In genomic region chr22:44046485-44047141, GRCh38 we compare ENCODE assay signal across 24 cellular contexts. TPM values are rescaled to one million over a fixed set of nuclear protein-coding genes. Genes with fewer than 3 reads are reported as not detected.
DNase-seq lines count a peak whose midpoint lies in the region; ATAC-seq and TF ChIP-seq lines count a peak whose summit lies in the region.
"Had no signal": no experiment of that assay in that cellular context is flagged by ENCODE, and none has a peak within 500 bp of the region (broad histone marks: within the 10 kb centered on the region; RNA-seq: fewer than 3 reads in every experiment).

No MANE protein-coding gene starts in this region.

- peaks cover 0 to 2% of the 10 kb centered on the region in 2 donors for H3K36me3 Mint-ChIP-seq in activated T-cell treated with anti-CD3 and anti-CD28 coated beads, Interleukin-2, amount 50 U/mL, for 72 hours (ENCODE audit: insufficient read depth in 2 of 2)
- H3K36me3 Mint-ChIP-seq: activated naive CD4-positive, alpha-beta T cell treated with anti-CD3 and anti-CD28 coated beads, Interleukin-2, amount 10 ng/mL, durations not matched to agents 7 days and 5 days had no signal

- peak overlapping the region; percentile 46 to 71 for H3K27ac ChIP-seq in right atrium auricular region
- no peak overlapping the region for H3K27ac ChIP-seq in upper lobe of right lung
- H3K27ac ChIP-seq: BLaER1, esophagus muscularis mucosa, gastroesophageal sphincter, GM23248 had no signal

- H3K27ac Mint-ChIP-seq in activated T-cell treated with anti-CD3 and anti-CD28 coated beads, Interleukin-2, amount 50 U/mL, for 72 hours = peak overlapping the region; percentile 25
- H3K27ac Mint-ChIP-seq: activated naive CD4-positive, alpha-beta T cell treated with anti-CD3 and anti-CD28 coated beads, Interleukin-2, amount 10 ng/mL, durations not matched to agents 7 days and 5 days had no signal

- intact Hi-C loops in upper lobe of right lung (cut with DNase I) = no loop called here

- H3K4me1 Mint-ChIP-seq in activated T-cell treated with anti-CD3 and anti-CD28 coated beads, Interleukin-2, amount 50 U/mL, for 72 hours (ENCODE audit: low read depth) = peaks cover 29% of the 10 kb centered on the region

- H3K9me3 ChIP-seq in right atrium auricular region (no peaks in the 10 kb centered on the region), upper lobe of right lung (no peaks in the 10 kb centered on the region)
- H3K9me3 ChIP-seq: BLaER1, esophagus muscularis mucosa, gastroesophageal sphincter, SK-N-SH had no signal

- H3K4me3 Mint-ChIP-seq in activated T-cell treated with anti-CD3 and anti-CD28 coated beads, Interleukin-2, amount 50 U/mL, for 72 hours = peak overlapping the region in 1 of 2 donors; percentile 9
- H3K4me3 Mint-ChIP-seq: activated naive CD4-positive, alpha-beta T cell treated with anti-CD3 and anti-CD28 coated beads, Interleukin-2, amount 10 ng/mL, durations not matched to agents 7 days and 5 days had no signal

- peaks cover 10% of the 10 kb centered on the region for H3K27me3 Mint-ChIP-seq in activated T-cell treated with anti-CD3 and anti-CD28 coated beads, Interleukin-2, amount 50 U/mL, for 72 hours (ENCODE audit: low read depth)

- in situ Hi-C loops in KBM-7 (cut with MboI; ENCODE audit: low pct_unique_long_range_greater_than_20kb, low sequenced_read_pairs) = no loop called here

- H3K4me1 ChIP-seq in right atrium auricular region (peaks cover 0 to 63% of the 10 kb centered on the region in 2 donors), upper lobe of right lung (no peaks in the 10 kb centered on the region)

- H3K4me3 ChIP-seq in right atrium auricular region = no peak overlapping the region
- H3K4me3 ChIP-seq in upper lobe of right lung = no peak overlapping the region
- H3K4me3 ChIP-seq: BLaER1, esophagus muscularis mucosa, gastroesophageal sphincter, GM23248 had no signal

- DNase-seq in activated T-cell treated with anti-CD3 and anti-CD28 coated beads, Interleukin-2, amount 50 U/mL, for 72 hours = no peak
- DNase-seq in activated T-cell treated with anti-CD3 and anti-CD28 coated beads for 4 hours = no peak
- DNase-seq in amniotic epithelial cell (ENCODE audit: low read depth) = peak; percentile 57
- DNase-seq in right atrium auricular region (ENCODE audit: low spot score) = no peak
- no peak for DNase-seq in upper lobe of right lung
- no peak for DNase-seq in KBM-7
- no peak for DNase-seq in amygdala (lab: John Stamatoyannopoulos, UW)
- DNase-seq: activated CD4-positive, CD25-positive, alpha-beta regulatory T cell treated with anti-CD3 and anti-CD28 coated beads, Interleukin-2, amount 50 U/mL, for 72 hours; activated naive CD4-positive, alpha-beta T cell treated with anti-CD3 and anti-CD28 coated beads, Interleukin-2, amount 10 ng/mL, durations not matched to agents 7 days and 5 days; activated T-cell treated with anti-CD3 and anti-CD28 coated beads, Interleukin-2, amount 50 U/mL, for 48 hours; effector CD8-positive, alpha-beta T cell; GM23248; kidney glomerular epithelial cell; NCI-H1105; NCI-H2029 treated with DMSO at 0.1 percent for 48 hours; SK-N-SH; small intestine; stimulated activated CD4-positive, alpha-beta T cell treated with anti-CD3 and anti-CD28 coated beads, Interleukin-2, amount 100 ng/mL, for 48 hours; T1000; trophoblast cell had no signal

- no peaks in the 10 kb centered on the region for H3K27me3 ChIP-seq in right atrium auricular region
- no peaks in the 10 kb centered on the region for H3K27me3 ChIP-seq in upper lobe of right lung
- H3K27me3 ChIP-seq: esophagus muscularis mucosa, gastroesophageal sphincter had no signal

- TF ChIP-seq CTCF in right atrium auricular region (IDR thresholded peaks at IDR 0.05) (no peak), upper lobe of right lung (IDR thresholded peaks at IDR 0.05) (no peak)

- no peak for ATAC-seq in activated T-cell treated with anti-CD3 and anti-CD28 coated beads, Interleukin-2, amount 50 U/mL, for 72 hours (replicated peaks in 1 of 2)
- ATAC-seq in upper lobe of right lung (peak; percentile 24), GM19023 (IDR thresholded peaks at IDR 0.05; ENCODE audit: unreplicated experiment) (no peak)
- ATAC-seq: gastroesophageal sphincter had no signal

- no peaks in the 10 kb centered on the region for H3K9me3 Mint-ChIP-seq in activated T-cell treated with anti-CD3 and anti-CD28 coated beads, Interleukin-2, amount 50 U/mL, for 72 hours
- H3K9me3 Mint-ChIP-seq: activated naive CD4-positive, alpha-beta T cell treated with anti-CD3 and anti-CD28 coated beads, Interleukin-2, amount 10 ng/mL, durations not matched to agents 7 days and 5 days had no signal

- H3K36me3 ChIP-seq in right atrium auricular region = no peaks in the 10 kb centered on the region
- no peaks in the 10 kb centered on the region for H3K36me3 ChIP-seq in upper lobe of right lung
- H3K36me3 ChIP-seq: BLaER1, esophagus muscularis mucosa, gastroesophageal sphincter had no signal

RNA-seq across cellular contexts. Expression of gene PARVB, which starts 22.5 kb away (rescaled TPM):
- 10 to 100 TPM; 28.4 to 55.7 TPM for total RNA-seq in activated T-cell treated with anti-CD3 and anti-CD28 coated beads, Interleukin-2, amount 50 U/mL, for 72 hours
- total RNA-seq in right atrium auricular region (10 to 100 TPM; 43.8 to 86.5 TPM), upper lobe of right lung (49.3 TPM)
